Comparison of ENCODE assay signal across 20 cellular contexts in genomic region chr13:62613819-62614218, GRCh38.
"Had no signal": no experiment of that assay in that cellular context is flagged by ENCODE, and none has a peak within 500 bp of the region (broad histone marks: within the 10 kb centered on the region; RNA-seq: fewer than 3 reads in every experiment).

No MANE protein-coding gene starts in this region.

- H3K27me3 Mint-ChIP-seq: stimulated activated naive CD8-positive, alpha-beta T cell treated with anti-CD3 and anti-CD28 coated beads, Interleukin-15, Interleukin-2, amounts not matched to agents 100 ng/mL and 50 ng/mL, for 24 hours had no signal

- H3K9me3 Mint-ChIP-seq: neural progenitor cell had no signal

- ATAC-seq: esophagus mucosa; heart left ventricle; left lobe of liver; natural killer cell; right cardiac atrium; stimulated activated effector memory CD8-positive, alpha-beta T cell treated with anti-CD3 and anti-CD28 coated beads, Interleukin-12 subunit alpha, Interleukin-12 subunit beta, amount 100 ng/mL, for 72 hours had no signal

- DNase-seq: effector memory CD4-positive, alpha-beta T cell; heart left ventricle; hippocampal formation; kidney glomerular epithelial cell; mammary epithelial cell; natural killer cell; nucleus accumbens; ovary; right cardiac atrium; stimulated activated CD4-positive, alpha-beta T cell treated with anti-CD3 and anti-CD28 coated beads, Interleukin-2, amount 100 ng/mL, for 48 hours; stimulated activated CD8-positive, alpha-beta memory T cell treated with anti-CD3 and anti-CD28 coated beads, Interleukin-4, amount 100 ng/mL, for 48 hours; trophoblast cell; uterus had no signal

- H3K4me3 ChIP-seq: heart left ventricle, neural progenitor cell, ovary, smooth muscle cell, thoracic aorta, uterus had no signal

- H2AFZ ChIP-seq: neural progenitor cell had no signal

- H3K9me3 ChIP-seq: ovary, thoracic aorta, uterus had no signal

- H3K27me3 ChIP-seq: heart left ventricle, neural progenitor cell, ovary, uterus had no signal

- H3K4me3 Mint-ChIP-seq: natural killer cell; neural progenitor cell; stimulated activated effector memory CD8-positive, alpha-beta T cell treated with anti-CD3 and anti-CD28 coated beads, Interleukin-12 subunit alpha, Interleukin-12 subunit beta, amount 100 ng/mL, for 72 hours; stimulated activated naive CD8-positive, alpha-beta T cell treated with anti-CD3 and anti-CD28 coated beads, Interleukin-15, Interleukin-2, amounts not matched to agents 100 ng/mL and 50 ng/mL, for 24 hours had no signal

- H3K36me3 Mint-ChIP-seq: neural progenitor cell; stimulated activated effector memory CD8-positive, alpha-beta T cell treated with anti-CD3 and anti-CD28 coated beads, Interleukin-12 subunit alpha, Interleukin-12 subunit beta, amount 100 ng/mL, for 72 hours had no signal

- H3K27ac ChIP-seq: heart left ventricle, neural progenitor cell, ovary, thoracic aorta, uterus had no signal

- H3K4me2 ChIP-seq: neural progenitor cell, smooth muscle cell had no signal

- H3K9ac ChIP-seq: neural progenitor cell had no signal

- H3K27ac Mint-ChIP-seq: natural killer cell; neural progenitor cell; stimulated activated effector memory CD8-positive, alpha-beta T cell treated with anti-CD3 and anti-CD28 coated beads, Interleukin-12 subunit alpha, Interleukin-12 subunit beta, amount 100 ng/mL, for 72 hours; stimulated activated naive CD8-positive, alpha-beta T cell treated with anti-CD3 and anti-CD28 coated beads, Interleukin-15, Interleukin-2, amounts not matched to agents 100 ng/mL and 50 ng/mL, for 24 hours had no signal

- H3K4me1 Mint-ChIP-seq: natural killer cell; neural progenitor cell; stimulated activated effector memory CD8-positive, alpha-beta T cell treated with anti-CD3 and anti-CD28 coated beads, Interleukin-12 subunit alpha, Interleukin-12 subunit beta, amount 100 ng/mL, for 72 hours had no signal

- H3K36me3 ChIP-seq: heart left ventricle, neural progenitor cell, ovary, thoracic aorta, uterus had no signal

- H3K4me1 ChIP-seq: heart left ventricle, neural progenitor cell, uterus had no signal
